10 cellular contexts compared by ENCODE assay signal in genomic region chr1:3409737-3410434, GRCh38. TPM values are rescaled to one million over a fixed set of nuclear protein-coding genes. Genes with fewer than 3 reads are reported as not detected.
DNase-seq lines count a peak whose midpoint lies in the region; ATAC-seq, FAIRE-seq and TF ChIP-seq lines count a peak whose summit lies in the region.
"Had no signal": no experiment of that assay in that cellular context is flagged by ENCODE, and none has a peak within 500 bp of the region (broad histone marks: within the 10 kb centered on the region; RNA-seq: fewer than 3 reads in every experiment).

No MANE protein-coding gene starts in this region.

- no peaks in the 10 kb centered on the region for H3K36me3 Mint-ChIP-seq in MCF 10A (ENCODE audit: insufficient read depth, unreplicated experiment)

- H3K27me3 ChIP-seq in keratinocyte (ENCODE audit: control insufficient read depth, extremely low read depth, insufficient read depth, low read length) (peaks cover 6% of the 10 kb centered on the region), thyroid gland (no peaks in the 10 kb centered on the region)

- no peaks in the 10 kb centered on the region for H3K9me3 Mint-ChIP-seq in MCF 10A (ENCODE audit: unreplicated experiment)

- H3K36me3 ChIP-seq in keratinocyte (ENCODE audit: control insufficient read depth in 2 of 2, extremely low read depth in 1 of 2, insufficient read depth in 2 of 2, low read length in 2 of 2) = no peaks in the 10 kb centered on the region
- H3K36me3 ChIP-seq in thyroid gland = peaks cover 0 to 3% of the 10 kb centered on the region in 2 donors

- POLR2A ChIA-PET in MCF 10A (lab: Yijun Ruan, JAX) = no interaction called here

- no peak overlapping the region for H3K4me3 ChIP-seq in keratinocyte (ENCODE audit: control insufficient read depth in 2 of 3, extremely low read depth in 1 of 3, insufficient read depth in 2 of 3, low read depth in 1 of 3, low read length in 3 of 3)
- no peak overlapping the region for H3K4me3 ChIP-seq in thyroid gland (replicated peaks in 1 of 3)

- H3K27ac ChIP-seq in 22Rv1 = no peak overlapping the region
- no peak overlapping the region for H3K27ac ChIP-seq in keratinocyte (ENCODE audit: control insufficient read depth, insufficient read depth, low read length)
- H3K27ac ChIP-seq in thyroid gland = no peak overlapping the region

- H3K4me3 Mint-ChIP-seq in MCF 10A (ENCODE audit: unreplicated experiment) = no peak overlapping the region

- no peak for FAIRE-seq in keratinocyte (lab: Jason Lieb, UNC)
- FAIRE-seq: G401.6 had no signal

- ATAC-seq in GM19351 (IDR thresholded peaks at IDR 0.05; ENCODE audit: unreplicated experiment) (no peak), HG03025 (IDR thresholded peaks at IDR 0.05; ENCODE audit: low FRiP score, unreplicated experiment) (no peak)

- WGBS in thyroid gland, 2 donors = 40 to 44% methylated on average over 7 to 11 of the region's 11 CpGs

- no peak overlapping the region for H3K27ac Mint-ChIP-seq in MCF 10A (ENCODE audit: low read depth, unreplicated experiment)

- no peaks in the 10 kb centered on the region for H4K20me1 ChIP-seq in keratinocyte (ENCODE audit: control insufficient read depth, extremely low read depth, insufficient read depth, low read length)

- TF ChIP-seq POLR2A in thyroid gland (IDR thresholded peaks at IDR 0.05) = no peak

- H3K4me1 Mint-ChIP-seq in MCF 10A (ENCODE audit: insufficient read depth, unreplicated experiment) = no peaks in the 10 kb centered on the region

- CTCF ChIA-PET in MCF 10A (lab: Yijun Ruan, JAX) = interaction anchor here (0.7 to 1.2 kb wide), 3 partner anchors 14 to 824 kb away, joined by 3 to 4 read pairs (median 3); no protein-coding TSS in a partner anchor

- H2AFZ ChIP-seq in keratinocyte (ENCODE audit: control insufficient read depth, low read length) = no peak overlapping the region

- DNase-seq in HT1080 (ENCODE audit: low read depth) (peak; percentile 11), MCF 10A (ENCODE audit: unreplicated experiment) (peak; percentile 56), keratinocyte (ENCODE audit: low read depth, low spot score) (no peak), thyroid gland (peak; percentile 83 to 87), SKM-1 treated with dmso at 0.1 percent for 144 hours (lab: John Stamatoyannopoulos, UW; ENCODE audit: unreplicated experiment) (no peak)

- H3K4me1 ChIP-seq in keratinocyte (ENCODE audit: control insufficient read depth, extremely low read depth, insufficient read depth, low read length) (peaks cover 6% of the 10 kb centered on the region), thyroid gland (no peaks in the 10 kb centered on the region)

- no peak overlapping the region for H3K9ac ChIP-seq in keratinocyte (ENCODE audit: control insufficient read depth, extremely low read depth, insufficient read depth, low read length)

- dilution Hi-C loops in keratinocyte (cut with MboI; ENCODE audit: extremely low pct_ligation_motif_present, low sequenced_read_pairs) = loop anchor here (25.0 kb wide), 1 partner anchor 998 kb away; the partner anchor contains the start of gene PEX10

- H3K79me2 ChIP-seq in keratinocyte (ENCODE audit: control insufficient read depth, insufficient read depth, low read length) = no peaks in the 10 kb centered on the region

- H3K9me1 ChIP-seq in keratinocyte (ENCODE audit: control insufficient read depth, extremely low read depth, insufficient read depth, low read length) = no peaks in the 10 kb centered on the region

- intact Hi-C loops in MCF 10A (cut with micrococcal nuclease) (no loop called here), thyroid gland (cut with DNase I) (loop anchor here (5.0 kb wide), 2 partner anchors 343 to 398 kb away; partner anchors contain the start of gene PRDM16)

- peak; percentile 53 for TF ChIP-seq CTCF in 22Rv1 (IDR thresholded peaks at IDR 0.05)
- peak; percentile 48 for TF ChIP-seq CTCF in MCF 10A (IDR thresholded peaks at IDR 0.05; ENCODE audit: unreplicated experiment)
- TF ChIP-seq CTCF in keratinocyte (optimal IDR thresholded peaks at IDR 0.05 in 1 of 3, IDR thresholded peaks at IDR 0.05 in 1 of 3, conservative IDR thresholded peaks at IDR 0.05 in 1 of 3; ENCODE audit: extremely low read depth in 1 of 3, insufficient read depth in 2 of 3, low read length in 3 of 3) = peak in 2 of 3 experiments; percentile 54 to 74
- peak; percentile 44 to 90 (median 85) for TF ChIP-seq CTCF in thyroid gland (IDR thresholded peaks at IDR 0.05)

- no TSS peak for BruUV-seq in MCF 10A (replicated peaks; lab: Mats Ljungman, UMichigan)

- no peak overlapping the region for H3K4me2 ChIP-seq in keratinocyte (ENCODE audit: control insufficient read depth, extremely low read depth, insufficient read depth, low read depth, low read length)

- H3K9me3 ChIP-seq in keratinocyte (ENCODE audit: control insufficient read depth, low read depth, low read length) (no peaks in the 10 kb centered on the region), thyroid gland (no peaks in the 10 kb centered on the region)

- H3K27me3 Mint-ChIP-seq in MCF 10A (ENCODE audit: insufficient read depth, unreplicated experiment) = peaks cover 23% of the 10 kb centered on the region

RNA-seq across cellular contexts. Expression of gene ARHGEF16, which starts 44.6 kb away (rescaled TPM):
- 0.05 and 0.23 TPM in 2 replicates for total RNA-seq in HT1080 (2014; rRNA removed; shearing (Covaris generic))
- 0.05 TPM in 1 of 2 replicates, not detected in the other for polyA plus RNA-seq in HT1080 (2015; cell fraction: cytosol; rRNA removed)
- 0.17 and 0.31 TPM in 2 replicates for polyA plus RNA-seq in HT1080 (2015; cell fraction: nucleus; rRNA removed)
- total RNA-seq in MCF 10A (2022) (8.6 and 8.8 TPM in 2 replicates), thyroid gland (10 to 100 TPM; 16.0 to 23.7 (median 21.2) TPM)
- 5.0 to 9.6 TPM (median 6.2 TPM) in 3 replicates for polyA plus RNA-seq in keratinocyte
- 4.1 TPM for polyA plus RNA-seq in keratinocyte (2011; ENCODE audit: low read depth)
- 4.6 and 6.9 TPM in 2 replicates for polyA plus RNA-seq in keratinocyte (2011; cell fraction: cytosol; rRNA removed)
- polyA plus RNA-seq in keratinocyte (2011; cell fraction: nucleus; rRNA removed) = 17.5 and 18.1 TPM in 2 replicates
- 5.6 and 6.0 TPM in 2 replicates for polyA plus RNA-seq in keratinocyte (2012; ENCODE audit: low replicate concordance)
- polyA minus RNA-seq in keratinocyte = 11.0 to 12.7 TPM (median 11.2 TPM) in 3 replicates
- polyA minus RNA-seq in keratinocyte (2011; cell fraction: cytosol; rRNA and poly(A)+ RNA removed) = 10.7 TPM
- polyA minus RNA-seq in keratinocyte (2011; cell fraction: nucleus; rRNA and poly(A)+ RNA removed) = 7.8 and 9.0 TPM in 2 replicates
- total RNA-seq: T-helper 1 cell treated with Interleukin-12 subunit alpha and Interleukin-12 subunit beta and Interleukin-4 antibody, amounts not matched to agents 30 ng/mL and 1 ng/mL, for 36 hours had no signal

Comparison
In these comparisons a context has a peak if more than half of its experiments do, and no peak if none do; other contexts are left out.
1. DNase-seq: peak in HT1080 (single experiment), MCF 10A (single experiment) and thyroid gland (2 of 2); none in keratinocyte (single experiment) and SKM-1 treated with dmso at 0.1 percent for 144 hours (single experiment).
2. Peak in every context shown above with its lines, with median percentiles within 50 percentile points of each other: CTCF ChIP-seq.